ENCODE assay signal across 2 cellular contexts in the genomic region with DNA sequence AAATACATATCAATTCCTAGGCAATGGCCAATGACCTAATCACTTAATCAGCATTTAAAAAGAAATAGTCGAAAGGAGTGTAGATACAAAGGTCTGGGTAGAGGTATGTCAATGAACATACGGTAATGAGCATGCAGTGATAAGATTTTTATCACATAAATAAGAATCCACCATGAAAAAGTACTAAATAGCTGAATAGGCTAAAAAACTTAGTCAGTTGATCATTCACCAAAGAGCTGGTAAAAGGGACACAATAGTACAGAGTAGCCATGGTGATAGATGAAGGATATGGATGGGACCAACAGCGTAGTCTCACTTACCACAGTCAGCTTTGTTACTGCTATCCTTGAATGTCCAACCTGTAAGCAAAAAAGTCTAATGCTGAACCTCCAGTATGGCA.
TF ChIP-seq lines count a peak whose summit lies in the region.

No MANE protein-coding gene starts in this region.

TF ChIP-seq in HepG2, 621 proteins besides CTCF, POLR2A, EP300 and RAD21:
- TF ChIP-seq, protein P1, sequence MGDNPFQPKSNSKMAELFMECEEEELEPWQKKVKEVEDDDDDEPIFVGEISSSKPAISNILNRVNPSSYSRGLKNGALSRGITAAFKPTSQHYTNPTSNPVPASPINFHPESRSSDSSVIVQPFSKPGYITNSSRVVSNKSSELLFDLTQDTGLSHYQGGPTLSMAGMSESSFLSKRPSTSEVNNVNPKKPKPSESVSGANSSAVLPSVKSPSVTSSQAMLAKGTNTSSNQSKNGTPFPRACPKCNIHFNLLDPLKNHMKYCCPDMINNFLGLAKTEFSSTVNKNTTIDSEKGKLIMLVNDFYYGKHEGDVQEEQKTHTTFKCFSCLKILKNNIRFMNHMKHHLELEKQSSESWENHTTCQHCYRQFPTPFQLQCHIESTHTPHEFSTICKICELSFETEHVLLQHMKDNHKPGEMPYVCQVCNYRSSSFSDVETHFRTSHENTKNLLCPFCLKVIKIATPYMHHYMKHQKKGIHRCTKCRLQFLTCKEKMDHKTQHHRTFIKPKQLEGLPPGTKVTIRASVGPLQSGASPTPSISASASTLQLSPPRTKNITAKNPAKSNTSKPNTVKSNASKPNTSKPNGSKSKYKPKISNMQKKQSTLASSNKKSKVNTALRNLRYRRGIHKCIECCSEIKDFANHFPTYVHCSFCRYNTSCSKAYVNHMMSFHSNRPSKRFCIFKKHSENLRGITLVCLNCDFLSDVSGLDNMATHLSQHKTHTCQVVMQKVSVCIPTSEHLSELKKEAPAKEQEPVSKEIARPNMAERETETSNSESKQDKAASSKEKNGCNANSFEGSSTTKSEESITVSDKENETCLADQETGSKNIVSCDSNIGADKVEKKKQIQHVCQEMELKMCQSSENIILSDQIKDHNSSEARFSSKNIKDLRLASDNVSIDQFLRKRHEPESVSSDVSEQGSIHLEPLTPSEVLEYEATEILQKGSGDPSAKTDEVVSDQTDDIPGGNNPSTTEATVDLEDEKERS (CRISPR knock-in tag; IDR thresholded peaks at IDR 0.05), result no peak
- TF ChIP-seq MAFF (IDR thresholded peaks at IDR 0.05; ENCODE audit: low read depth, low read length), result peak; percentile 51; the same call in 1 of the 2 replicates
- no peak for TF ChIP-seq GFI1 (CRISPR knock-in tag; IDR thresholded peaks at IDR 0.05; ENCODE audit: borderline replicate concordance)
- TF ChIP-seq KLF12 (CRISPR knock-in tag; IDR thresholded peaks at IDR 0.05; ENCODE audit: borderline replicate concordance), result no peak
- peak; percentile 38 to 71; a peak in 3 of 4 replicates for TF ChIP-seq MAFK (conservative IDR thresholded peaks at IDR 0.05 in 1 of 2, IDR thresholded peaks at IDR 0.05 in 1 of 2; ENCODE audit: low read length in 2 of 2)
- no peak for TF ChIP-seq ZNF350 (CRISPR knock-in tag; IDR thresholded peaks at IDR 0.05; ENCODE audit: borderline replicate concordance, low read depth)

TF ChIP-seq in H1, 55 proteins besides CTCF, POLR2A, EP300 and RAD21:
- TF ChIP-seq KDM1A (IDR thresholded peaks at IDR 0.05; ENCODE audit: borderline replicate concordance, low read length), result no peak
- TF ChIP-seq MAFK (IDR thresholded peaks at IDR 0.05; ENCODE audit: low read depth, low read length), result peak; percentile 3; the same call in 1 of the 2 replicates
- TF ChIP-seq, protein P2, sequence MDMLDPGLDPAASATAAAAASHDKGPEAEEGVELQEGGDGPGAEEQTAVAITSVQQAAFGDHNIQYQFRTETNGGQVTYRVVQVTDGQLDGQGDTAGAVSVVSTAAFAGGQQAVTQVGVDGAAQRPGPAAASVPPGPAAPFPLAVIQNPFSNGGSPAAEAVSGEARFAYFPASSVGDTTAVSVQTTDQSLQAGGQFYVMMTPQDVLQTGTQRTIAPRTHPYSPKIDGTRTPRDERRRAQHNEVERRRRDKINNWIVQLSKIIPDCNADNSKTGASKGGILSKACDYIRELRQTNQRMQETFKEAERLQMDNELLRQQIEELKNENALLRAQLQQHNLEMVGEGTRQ (IDR thresholded peaks at IDR 0.05; ENCODE audit: low read length), result no peak
- no peak for TF ChIP-seq KDM4A (IDR thresholded peaks at IDR 0.05; ENCODE audit: low read depth, low read length, severe bottlenecking)
- no peak for TF ChIP-seq CREB1 (IDR thresholded peaks at IDR 0.05)
- no peak for TF ChIP-seq GABPA (IDR thresholded peaks at IDR 0.05; ENCODE audit: borderline replicate concordance, insufficient read depth, low read length)
- no peak for TF ChIP-seq CBX8 (IDR thresholded peaks at IDR 0.05; ENCODE audit: borderline replicate concordance, low read depth, low read length)
- no peak for TF ChIP-seq ZNF274 (IDR thresholded peaks at IDR 0.05; ENCODE audit: borderline replicate concordance, extremely low read depth, low read length)
- no peak for TF ChIP-seq JUND (IDR thresholded peaks at IDR 0.05; ENCODE audit: low read length)
TF ChIP-seq in H1: peak in this region for 1.
